8 cellular contexts compared by ENCODE assay signal in genomic region chr3:108489776-108490175, GRCh38. TPM values are rescaled to one million over a fixed set of nuclear protein-coding genes. Genes with fewer than 3 reads are reported as not detected.
DNase-seq lines count a peak whose midpoint lies in the region; ATAC-seq and TF ChIP-seq lines count a peak whose summit lies in the region.

No MANE protein-coding gene starts in this region.

- H2BK12ac ChIP-seq in H9 (ENCODE audit: insufficient read length, low read depth, low read length) = no peak overlapping the region

- intact Hi-C loops in Right ventricle myocardium inferior (cut with DNase I) = loop anchor here (1.0 kb wide), 1 partner anchor 63 kb away; no protein-coding TSS in a partner anchor
- intact Hi-C loops in cardiac septum (cut with DNase I) = loop anchor here (2.0 to 10.0 kb wide), 2 partner anchors 63 to 425 kb away; no protein-coding TSS in a partner anchor

- H3K36me3 ChIP-seq in endodermal cell (ENCODE audit: control insufficient read depth, insufficient read depth, low read length) = no peaks in the 10 kb centered on the region

- no peaks in the 10 kb centered on the region for H3K23me2 ChIP-seq in H9 (ENCODE audit: insufficient read length, low read depth, low read length, poor library complexity, severe bottlenecking)

- no peak overlapping the region for H3K4me2 ChIP-seq in H9 (ENCODE audit: insufficient read depth, insufficient read length, low read length)

- H3K4me1 Mint-ChIP-seq in H9 (peaks cover 18 to 29% of the 10 kb centered on the region in 2 experiments), T-helper 17 cell (peaks cover 9% of the 10 kb centered on the region), endodermal cell (peaks cover 16% of the 10 kb centered on the region)

- DNase-seq in Right ventricle myocardium inferior (ENCODE audit: missing footprints) (no peak), cardiac septum (ENCODE audit: low spot score) (no peak), H9 (peak; percentile 34), NCI-H1092 (lab: John Stamatoyannopoulos, UW) (peak; percentile 20), T-helper 17 cell (peak in 1 of 3 donors; percentile 14), endodermal cell (peak; percentile 69), midbrain (lab: John Stamatoyannopoulos, UW) (peak; percentile 84)
- DNase-seq in activated effector memory CD4-positive, alpha-beta T cell treated with Interleukin-2 at 50 U/mL for 16 hours = no peak

- no peaks in the 10 kb centered on the region for H3K27me3 ChIP-seq in H9 (ENCODE audit: insufficient read depth, low read length)
- no peaks in the 10 kb centered on the region for H3K27me3 ChIP-seq in endodermal cell (ENCODE audit: control insufficient read depth, insufficient read depth, low read length, poor library complexity, severe bottlenecking)

- ATAC-seq in Right ventricle myocardium inferior = peak; percentile 67
- peak; percentile 87 for ATAC-seq in T-helper 17 cell

- H4K8ac ChIP-seq in H9 (replicated peaks; ENCODE audit: insufficient read length, low read depth, low read length) = no peak overlapping the region

- no peak overlapping the region for H3K27ac ChIP-seq in H9 (ENCODE audit: insufficient read length, low read depth, low read length)
- H3K27ac ChIP-seq in endodermal cell (ENCODE audit: low read depth, low read length) = no peak overlapping the region

- H3K27me3 Mint-ChIP-seq in H9 (ENCODE audit: low read depth) (no peaks in the 10 kb centered on the region), T-helper 17 cell (peaks cover 39% of the 10 kb centered on the region), endodermal cell (ENCODE audit: insufficient read depth) (no peaks in the 10 kb centered on the region)

- H4K91ac ChIP-seq in H9 (ENCODE audit: insufficient read length, low read depth, low read length) = no peak overlapping the region

- H3K36me3 Mint-ChIP-seq in H9 (ENCODE audit: insufficient read depth in 1 of 3, low read depth in 3 of 3) = no peaks in the 10 kb centered on the region
- H3K36me3 Mint-ChIP-seq in T-helper 17 cell (ENCODE audit: low read depth) = peaks cover 5% of the 10 kb centered on the region
- no peaks in the 10 kb centered on the region for H3K36me3 Mint-ChIP-seq in endodermal cell (ENCODE audit: low read depth)

- no peak overlapping the region for H3K4me3 Mint-ChIP-seq in H9
- H3K4me3 Mint-ChIP-seq in T-helper 17 cell = no peak overlapping the region
- no peak overlapping the region for H3K4me3 Mint-ChIP-seq in endodermal cell

- H3K9me3 Mint-ChIP-seq in H9 = no peaks in the 10 kb centered on the region; a peak in 1 of 5 replicates
- H3K9me3 Mint-ChIP-seq in endodermal cell = no peaks in the 10 kb centered on the region

- no peak overlapping the region for H4K5ac ChIP-seq in H9 (ENCODE audit: insufficient read length, low read depth, low read length)

- H3K4me1 ChIP-seq in H9 (ENCODE audit: insufficient read depth, low read length) (no peaks in the 10 kb centered on the region; the same call in 1 of the 2 replicates), endodermal cell (ENCODE audit: control insufficient read depth, insufficient read depth, low read length) (no peaks in the 10 kb centered on the region)

- no peak overlapping the region for H2BK15ac ChIP-seq in H9 (ENCODE audit: low read depth, low read length)

- H3K79me2 ChIP-seq in H9 (ENCODE audit: insufficient read depth, low read length) = no peaks in the 10 kb centered on the region

- H4K20me1 ChIP-seq in H9 (ENCODE audit: control insufficient read depth, insufficient read depth, insufficient read length) = no peaks in the 10 kb centered on the region

- H3K9ac ChIP-seq in H9 (ENCODE audit: extremely low read depth, insufficient read length, low read length) (no peak overlapping the region), endodermal cell (ENCODE audit: extremely low read depth, low read length, poor library complexity, severe bottlenecking) (no peak overlapping the region)

- no peak overlapping the region for H2BK20ac ChIP-seq in H9 (ENCODE audit: low read depth, low read length, poor library complexity, severe bottlenecking)

- TF ChIP-seq CTCF in H9 (conservative IDR thresholded peaks at IDR 0.05) (peak; percentile 83), endodermal cell (conservative IDR thresholded peaks at IDR 0.05) (peak; percentile 88)

- no peak overlapping the region for H2AFZ ChIP-seq in H9 (ENCODE audit: low read length)

- no peak overlapping the region for H2BK120ac ChIP-seq in H9 (ENCODE audit: low read depth, low read length, poor library complexity, severe bottlenecking)

- H3K27ac Mint-ChIP-seq in H9 (no peak overlapping the region), T-helper 17 cell (no peak overlapping the region), endodermal cell (no peak overlapping the region)

- no CpG with 5 or more reads among the region's 2 CpGs for WGBS in H9 (ENCODE audit: extremely low coverage, insufficient read length, low lambda C conversion rate)
- 19 to 40% methylated on average over 2 of the region's 2 CpGs for WGBS in endodermal cell (ENCODE audit: insufficient coverage in 1 of 2, insufficient read length in 1 of 2), 2 experiments

- H3K56ac ChIP-seq in H9 (ENCODE audit: insufficient read length, low read depth, low read length) = no peak overlapping the region

- H3K23ac ChIP-seq in H9 (ENCODE audit: insufficient read length, low read depth, low read length) = no peak overlapping the region

- no peaks in the 10 kb centered on the region for H3K79me1 ChIP-seq in H9 (ENCODE audit: insufficient read depth, low read depth, low read length, poor library complexity, severe bottlenecking)

- no peak overlapping the region for H2AK5ac ChIP-seq in H9 (ENCODE audit: insufficient read length, low read length)

- H3K18ac ChIP-seq in H9 (ENCODE audit: insufficient read length, low read depth, low read length) = no peak overlapping the region

- H3T11ph ChIP-seq in H9 (ENCODE audit: low read length) = no peak overlapping the region

- no peak overlapping the region for H3K4me3 ChIP-seq in endodermal cell (ENCODE audit: low read length)

- no peak overlapping the region for H3K4ac ChIP-seq in H9 (ENCODE audit: low read depth, low read length)

- H3K9me3 ChIP-seq in H9 (ENCODE audit: control insufficient read depth, low read depth, low read length) (no peaks in the 10 kb centered on the region), T-helper 17 cell (ENCODE audit: control insufficient read depth, low read length, poor library complexity, severe bottlenecking) (no peaks in the 10 kb centered on the region), endodermal cell (ENCODE audit: control insufficient read depth, low read length) (no peaks in the 10 kb centered on the region)

- no peak overlapping the region for H2BK5ac ChIP-seq in H9 (ENCODE audit: insufficient read length, low read length)

- H3K14ac ChIP-seq in H9 (ENCODE audit: insufficient read depth, low read length) = no peak overlapping the region

RNA-seq across cellular contexts. Expression of gene MYH15, which starts 20.6 kb away (rescaled TPM):
- total RNA-seq in Right ventricle myocardium inferior (0.19 TPM), cardiac septum (0.54 TPM), H9 (2021) (0.07 and 0.13 TPM in 2 replicates), T-helper 17 cell (not detected), endodermal cell (under 1 TPM; 0.07 to 0.15 TPM)
- polyA plus RNA-seq in endodermal cell (2013, experiment 1 of 2) = 0.46 TPM
- polyA plus RNA-seq in endodermal cell (2013, experiment 2 of 2) = 0.21 TPM

Comparison
In these comparisons a context has a peak if more than half of its experiments do, and no peak if none do; other contexts are left out.
1. DNase-seq: peak in H9 (single experiment), NCI-H1092 (single experiment), endodermal cell (single experiment) and midbrain (single experiment); none in Right ventricle myocardium inferior (single experiment), cardiac septum (single experiment) and activated effector memory CD4-positive, alpha-beta T cell treated with Interleukin-2 at 50 U/mL for 16 hours (single experiment).